2 cellular contexts compared by ENCODE assay signal in genomic region chr12:3305464-3305863, GRCh38.
TF ChIP-seq lines count a peak whose summit lies in the region.

No MANE protein-coding gene starts in this region.

TF ChIP-seq in HepG2, 621 proteins besides CTCF, POLR2A, EP300 and RAD21:
- TF ChIP-seq ZNF44 (CRISPR knock-in tag; IDR thresholded peaks at IDR 0.05): no peak
- peak; percentile 94 for TF ChIP-seq MNT (IDR thresholded peaks at IDR 0.05)
- TF ChIP-seq ZNF710 (CRISPR knock-in tag; IDR thresholded peaks at IDR 0.05; ENCODE audit: borderline replicate concordance): no peak
- no peak for TF ChIP-seq KLF11 (CRISPR knock-in tag; IDR thresholded peaks at IDR 0.05)

TF ChIP-seq in H1, 55 proteins besides CTCF, POLR2A, EP300 and RAD21:
- TF ChIP-seq SP4 (IDR thresholded peaks at IDR 0.05; ENCODE audit: low read length) (no peak), CBX5 (IDR thresholded peaks at IDR 0.05; ENCODE audit: low read depth, low read length) (no peak), SP2 (IDR thresholded peaks at IDR 0.05; ENCODE audit: low read length) (no peak), CEBPB (IDR thresholded peaks at IDR 0.05; ENCODE audit: low read depth, low read length) (no peak), NRF1 (IDR thresholded peaks at IDR 0.05; ENCODE audit: low read depth, low read length) (no peak), SP1 (IDR thresholded peaks at IDR 0.05; ENCODE audit: low read depth, low read length) (no peak), SIRT6 (IDR thresholded peaks at IDR 0.05; ENCODE audit: low read length) (no peak), NANOG (IDR thresholded peaks at IDR 0.05; ENCODE audit: insufficient read depth, low read depth, low read length, poor library complexity, severe bottlenecking) (no peak)
